In genomic region chr12:6979453-6979852, GRCh38 we compare ENCODE assay signal across 1 cellular context.
TF ChIP-seq lines count a peak whose summit lies in the region.

No MANE protein-coding gene starts in this region.

TF ChIP-seq in A549, 52 proteins besides CTCF, POLR2A, EP300 and RAD21 (continued from another document):
- no peak for TF ChIP-seq HOXB13 (CRISPR knock-in tag; IDR thresholded peaks at IDR 0.05; ENCODE audit: low read depth)
